19 cellular contexts compared by ENCODE assay signal in genomic region chr17:71063127-71063526, GRCh38.
A peak's percentile ranks its signal among the peaks of the same experiment; 100 is the strongest.
DNase-seq lines count a peak whose midpoint lies in the region; ATAC-seq and TF ChIP-seq lines count a peak whose summit lies in the region.
"Had no signal": no experiment of that assay in that cellular context is flagged by ENCODE, and none has a peak within 500 bp of the region (broad histone marks: within the 10 kb centered on the region; RNA-seq: fewer than 3 reads in every experiment).

No MANE protein-coding gene starts in this region.

- in situ Hi-C loops in GM23248 (cut with MboI): no loop called here

- no peaks in the 10 kb centered on the region; the same call in 1 of the 2 replicates for H3K9me2 ChIP-seq in GM23248 (ENCODE audit: insufficient read depth)

- no peak overlapping the region for H3K27ac ChIP-seq in GM23248
- no peak overlapping the region for H3K27ac ChIP-seq in HEK293 (ENCODE audit: extremely low read depth, low read depth, low read length)
- H3K27ac ChIP-seq: KMS-11 had no signal

- ATAC-seq in GM21529 (IDR thresholded peaks at IDR 0.05; ENCODE audit: unreplicated experiment): no peak

- 0 out of 2 replicates have a peak overlapping the region, but pooled peaks have one; percentile 5 for H2AFZ ChIP-seq in GM23248

- peaks cover 4% of the 10 kb centered on the region; the same call in 1 of the 2 replicates for H3F3A ChIP-seq in GM23248 (ENCODE audit: insufficient read depth)

- DNase-seq in GM23248: no peak
- peak; percentile 77 for DNase-seq in NCI-H69 (lab: John Stamatoyannopoulos, UW)
- DNase-seq in choroid plexus epithelial cell (ENCODE audit: low read depth): peak; percentile 16
- no peak for DNase-seq in mesenteric fat pad (ENCODE audit: low spot score)
- no peak for DNase-seq in GM19238 (ENCODE audit: insufficient read length, low spot score)
- DNase-seq: ACHN; BE2C; C1 segment of cervical spinal cord; CD4-positive, CD25-positive, alpha-beta regulatory T cell; CD8-positive, alpha-beta memory T cell; COR-L47; DMS 273 treated with DMSO at 0.1 percent for 48 hours; DMS53; DND-41; EL; HCEC 1CT had no signal

- H3K4me3 ChIP-seq in GM23248 (no peak overlapping the region), HEK293 (ENCODE audit: low read depth, low read length) (no peak overlapping the region), choroid plexus epithelial cell (ENCODE audit: low read depth, low read length) (no peak overlapping the region)

- no peaks in the 10 kb centered on the region for H3K79me2 ChIP-seq in GM23248 (ENCODE audit: insufficient read depth)

- H3K27me3 ChIP-seq in GM23248 (replicated peaks; ENCODE audit: insufficient read depth): no peaks in the 10 kb centered on the region
- H3K27me3 ChIP-seq: BE2C had no signal

- no peaks in the 10 kb centered on the region for H3K9me3 ChIP-seq in GM23248 (ENCODE audit: low read depth)
- H3K9me3 ChIP-seq in HEK293 (ENCODE audit: control insufficient read depth, insufficient read depth, low read depth, low read length): no peaks in the 10 kb centered on the region; the same call in 1 of the 2 replicates
- H3K9me3 ChIP-seq: BE2C had no signal

- CTCF ChIA-PET in HEK293 (lab: Yijun Ruan, JAX): no interaction called here

- H4K20me1 ChIP-seq in GM23248 (ENCODE audit: insufficient read depth): no peaks in the 10 kb centered on the region

- no peak overlapping the region for H3K4me2 ChIP-seq in GM23248 (ENCODE audit: unreplicated experiment)
- H3K4me2 ChIP-seq: KMS-11 had no signal

- H3K9ac ChIP-seq in GM23248: no peak overlapping the region
- H3K9ac ChIP-seq: KMS-11 had no signal

- H3K4me1 ChIP-seq in GM23248 (ENCODE audit: insufficient read depth) (no peaks in the 10 kb centered on the region), HEK293 (ENCODE audit: control insufficient read depth, insufficient read depth, low read length) (no peaks in the 10 kb centered on the region)
- H3K4me1 ChIP-seq: BE2C had no signal

- POLR2A ChIA-PET in HEK293 (lab: Yijun Ruan, JAX): no interaction called here

- H3K36me3 ChIP-seq in GM23248 (ENCODE audit: low read depth) (no peaks in the 10 kb centered on the region), HEK293 (ENCODE audit: control insufficient read depth in 2 of 2, insufficient read depth in 1 of 2, low read length in 2 of 2) (no peaks in the 10 kb centered on the region)
- H3K36me3 ChIP-seq: BE2C had no signal

- TF ChIP-seq CTCF in HEK293 (tag by site-specific recombination; IDR thresholded peaks at IDR 0.05): no peak
- TF ChIP-seq CTCF in choroid plexus epithelial cell (conservative IDR thresholded peaks at IDR 0.05; ENCODE audit: low read depth, low read length): no peak

- WGBS in GM23248 (ENCODE audit: low coverage in 1 of 2, low lambda C conversion rate in 2 of 2, missing lambda C conversion rate in 2 of 2), 2 experiments: 27 to 33% methylated on average over 2 of the region's 2 CpGs

TF ChIP-seq in HEK293, 187 proteins besides CTCF, POLR2A, EP300 and RAD21:
- no peak for TF ChIP-seq MYNN (tag by site-specific recombination; IDR thresholded peaks at IDR 0.05; ENCODE audit: borderline replicate concordance)
- peak; percentile 65; the same call in 1 of the 2 replicates for TF ChIP-seq TCF7L2 (IDR thresholded peaks at IDR 0.05; ENCODE audit: borderline replicate concordance, low read depth, low read length)
- no peak for TF ChIP-seq ZNF776 (tag by site-specific recombination; IDR thresholded peaks at IDR 0.05; ENCODE audit: borderline replicate concordance)
- 0 out of 2 replicates have a peak, but pooled peaks have one; percentile 13 for TF ChIP-seq ZBTB8A (tag by site-specific recombination; IDR thresholded peaks at IDR 0.05)
- TF ChIP-seq ZNF777 (tag by site-specific recombination; IDR thresholded peaks at IDR 0.05; ENCODE audit: borderline replicate concordance): no peak
- no peak for TF ChIP-seq ZNF692 (tag by site-specific recombination; IDR thresholded peaks at IDR 0.05)
- TF ChIP-seq YY2 (tag by site-specific recombination; IDR thresholded peaks at IDR 0.05): no peak
- TF ChIP-seq ELK4 (IDR thresholded peaks at IDR 0.05; ENCODE audit: borderline replicate concordance, low read depth, low read length): no peak
- no peak for TF ChIP-seq ZSCAN16 (tag by site-specific recombination; IDR thresholded peaks at IDR 0.05)
- peak; percentile 73 for TF ChIP-seq FEZF1 (tag by site-specific recombination; IDR thresholded peaks at IDR 0.05)
- TF ChIP-seq SCRT2 (tag by site-specific recombination; IDR thresholded peaks at IDR 0.05): no peak
- peak; percentile 59; the same call in 1 of the 2 replicates for TF ChIP-seq PRDM6 (tag by site-specific recombination; IDR thresholded peaks at IDR 0.05)
- no peak for TF ChIP-seq ZNF670 (tag by site-specific recombination; IDR thresholded peaks at IDR 0.05; ENCODE audit: low read depth)
- no peak for TF ChIP-seq ZNF792 (tag by site-specific recombination; IDR thresholded peaks at IDR 0.05)
- no peak for TF ChIP-seq AEBP2 (tag by site-specific recombination; IDR thresholded peaks at IDR 0.05; ENCODE audit: borderline replicate concordance)
- no peak for TF ChIP-seq ZNF292 (tag by site-specific recombination; IDR thresholded peaks at IDR 0.05; ENCODE audit: borderline replicate concordance, low read depth)
- TF ChIP-seq KLF10 (tag by site-specific recombination; IDR thresholded peaks at IDR 0.05): no peak
- 0 out of 2 replicates have a peak, but pooled peaks have one; percentile 1 for TF ChIP-seq IKZF3 (tag by site-specific recombination; IDR thresholded peaks at IDR 0.05)

Comparison
In these comparisons a context has a peak if more than half of its experiments do, and no peak if none do; other contexts are left out.
1. DNase-seq: peak in NCI-H69 (single experiment) and choroid plexus epithelial cell (single experiment); none in GM23248 (single experiment), mesenteric fat pad (single experiment) and GM19238 (single experiment).